8 cellular contexts compared by ENCODE assay signal in the genomic region with DNA sequence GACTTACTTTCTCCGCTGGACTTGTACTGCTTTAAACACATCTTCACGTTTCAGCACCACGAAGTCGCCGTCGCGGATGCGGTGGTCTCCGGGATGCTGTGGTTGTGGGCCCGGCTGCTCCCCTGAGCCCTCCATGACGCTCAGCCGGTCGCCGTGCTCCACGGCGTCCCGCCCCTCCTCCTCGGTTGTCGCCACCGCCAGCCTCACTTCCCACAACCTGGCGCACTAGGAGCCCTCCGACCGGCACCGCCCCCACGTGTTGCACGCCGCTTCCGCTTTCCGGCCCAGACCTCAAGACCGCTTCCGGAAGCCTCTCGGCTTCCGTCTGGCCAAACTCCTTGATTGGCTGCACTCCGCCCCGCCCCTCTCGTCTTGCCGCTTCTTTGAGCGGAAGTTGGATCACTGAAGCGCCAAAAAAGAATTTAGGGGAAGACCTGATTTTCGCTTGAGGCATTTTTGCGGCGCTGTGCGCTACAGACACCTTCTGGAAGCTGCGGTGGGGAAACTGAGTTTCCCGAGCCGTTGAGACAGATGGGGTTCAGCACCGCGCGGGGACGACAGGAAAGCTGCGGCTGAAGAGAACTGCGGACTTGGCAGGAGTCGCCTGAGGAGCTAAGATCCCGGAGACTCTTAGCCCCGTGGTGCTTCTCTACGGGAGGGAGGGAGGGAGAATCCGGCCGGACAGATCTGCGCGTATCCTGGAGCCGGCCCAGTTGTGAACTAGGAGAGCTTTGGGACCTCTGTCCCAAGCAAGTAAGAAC. TPM values are rescaled to one million over a fixed set of nuclear protein-coding genes. Genes with fewer than 3 reads are reported as not detected.
DNase-seq lines count a peak whose midpoint lies in the region; ATAC-seq and TF ChIP-seq lines count a peak whose summit lies in the region.

Gene MCM8 (plus strand): TSS at position 382 of the 761 bp plus-strand sequence. CDS start 1,364 bp downstream, outside the sequence.
A gene with protein sequence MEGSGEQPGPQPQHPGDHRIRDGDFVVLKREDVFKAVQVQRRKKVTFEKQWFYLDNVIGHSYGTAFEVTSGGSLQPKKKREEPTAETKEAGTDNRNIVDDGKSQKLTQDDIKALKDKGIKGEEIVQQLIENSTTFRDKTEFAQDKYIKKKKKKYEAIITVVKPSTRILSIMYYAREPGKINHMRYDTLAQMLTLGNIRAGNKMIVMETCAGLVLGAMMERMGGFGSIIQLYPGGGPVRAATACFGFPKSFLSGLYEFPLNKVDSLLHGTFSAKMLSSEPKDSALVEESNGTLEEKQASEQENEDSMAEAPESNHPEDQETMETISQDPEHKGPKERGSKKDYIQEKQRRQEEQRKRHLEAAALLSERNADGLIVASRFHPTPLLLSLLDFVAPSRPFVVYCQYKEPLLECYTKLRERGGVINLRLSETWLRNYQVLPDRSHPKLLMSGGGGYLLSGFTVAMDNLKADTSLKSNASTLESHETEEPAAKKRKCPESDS (minus strand): TSS at position 263 of the 761 bp plus-strand sequence. CDS start 128 bp downstream, at position 135.

- TF ChIP-seq POLR2A in GM19193 (IDR thresholded peaks at IDR 0.05; ENCODE audit: extremely low read depth, insufficient read depth, insufficient read length), result peak; percentile 77

- peak; percentile 98 for ATAC-seq in HG03432 (IDR thresholded peaks at IDR 0.05; ENCODE audit: unreplicated experiment)
- peak; percentile 87 to 88 for ATAC-seq in activated CD4-positive, CD25-positive, alpha-beta regulatory T cell treated with anti-CD3 and anti-CD28 coated beads, Interleukin-2, amount 50 U/mL, for 24 hours

- peak; percentile 96 for DNase-seq in Ammon's horn (ENCODE audit: low spot score)
- DNase-seq in NCI-H460 (ENCODE audit: extremely low read depth, low read depth), result peak; percentile 93
- peak; percentile 62 to 90 for DNase-seq in cerebellar nuclear complex (lab: John Stamatoyannopoulos, UW)
- DNase-seq in islet precursor cell, result peak; percentile 98
- DNase-seq in stimulated activated CD4-positive, alpha-beta T cell treated with anti-CD3 and anti-CD28 coated beads, Interleukin-12 subunit alpha, Interleukin-12 subunit beta, amount 100 ng/mL, for 48 hours (ENCODE audit: low read depth in 2 of 3, low spot score in 1 of 3), result peak; percentile 95 to 97 (median 95)

RNA-seq across cellular contexts. Expression of gene MCM8, which starts in this region (rescaled TPM):
- 18.6 and 19.3 TPM in 2 replicates for total RNA-seq in NCI-H460 (2014; rRNA removed; shearing (Covaris generic))
- polyA plus RNA-seq in NCI-H460 (2014; cell fraction: nucleus; rRNA removed), result 30.2 and 37.3 TPM in 2 replicates

RNA-seq across cellular contexts. Expression of the second gene that starts in this region (rescaled TPM):
- 26.1 and 30.7 TPM in 2 replicates for total RNA-seq in NCI-H460 (2014; rRNA removed; shearing (Covaris generic))
- polyA plus RNA-seq in NCI-H460 (2014; cell fraction: nucleus; rRNA removed), result 24.2 and 24.9 TPM in 2 replicates

Comparison
In these comparisons a context has a peak if more than half of its experiments do, and no peak if none do; other contexts are left out.
1. Peak in every context shown above with its lines: DNase-seq and ATAC-seq.